15 cellular contexts compared by ENCODE assay signal in genomic region chr18:76522551-76522950, GRCh38. TPM values are rescaled to one million over a fixed set of nuclear protein-coding genes. Genes with fewer than 3 reads are reported as not detected.
A peak's percentile ranks its signal among the peaks of the same experiment; 100 is the strongest.
DNase-seq lines count a peak whose midpoint lies in the region; ATAC-seq and TF ChIP-seq lines count a peak whose summit lies in the region.
"Had no signal": no experiment of that assay in that cellular context is flagged by ENCODE, and none has a peak within 500 bp of the region (broad histone marks: within the 10 kb centered on the region; RNA-seq: fewer than 3 reads in every experiment).

No MANE protein-coding gene starts in this region.

- WGBS in IMR-90 (ENCODE audit: extremely low coverage in 2 of 2, insufficient read length in 1 of 2), 2 experiments = no CpG with 5 or more reads among the region's 1 CpG
- WGBS in right cardiac atrium = 94% methylated on average over 1 of the region's 1 CpG

- dilution Hi-C loops in IMR-90 (cut with HindIII; ENCODE audit: low sequenced_read_pairs, unreplicated experiment) = no loop called here

- H3K79me1 ChIP-seq in IMR-90 (ENCODE audit: low read depth in 1 of 2, low read length in 2 of 2) = no peaks in the 10 kb centered on the region

- no peak for DNase-seq in IMR-90
- no peak for DNase-seq in nephron progenitor cell
- no peak for DNase-seq in stimulated activated naive B cell treated with anti-CD40 and anti-IgM and Interleukin-4, amounts not matched to agents 10 μg/mL and 1 μg/mL and 100 μg/mL, for 72 hours
- no peak for DNase-seq in mesenteric fat pad (ENCODE audit: low spot score)
- DNase-seq in SHP77 treated with DMSO at 0.1 percent for 48 hours (lab: John Stamatoyannopoulos, UW) = no peak
- DNase-seq in right cardiac atrium = no peak
- DNase-seq: EL, HCEC 1CT, NCI-H524 treated with DMSO at 0.1 percent for 48 hours, OCI-M1, RPMI8226 had no signal

- peaks cover 3% of the 10 kb centered on the region for H3K9me1 ChIP-seq in IMR-90 (ENCODE audit: insufficient read depth, low read length)

- H3K4me1 Mint-ChIP-seq in nephron progenitor cell = peaks cover 91% of the 10 kb centered on the region
- peaks cover 14 to 25% of the 10 kb centered on the region in 2 donors for H3K4me1 Mint-ChIP-seq in stimulated activated naive B cell treated with anti-CD40 and anti-IgM and Interleukin-4, amounts not matched to agents 10 μg/mL and 1 μg/mL and 100 μg/mL, for 72 hours

- H3K56ac ChIP-seq in IMR-90 (ENCODE audit: extremely low read depth, insufficient read depth, low read length) = no peak overlapping the region

- no peak overlapping the region for H2BK15ac ChIP-seq in IMR-90 (ENCODE audit: low read depth, low read length)

- no peak overlapping the region for H3K4ac ChIP-seq in IMR-90 (ENCODE audit: low read depth, low read length)

- H3K36me3 ChIP-seq in ES-I3 (ENCODE audit: insufficient read depth, low read length) (no peaks in the 10 kb centered on the region), IMR-90 (ENCODE audit: control insufficient read depth, insufficient read depth, low read length) (no peaks in the 10 kb centered on the region)
- H3K36me3 ChIP-seq: BLaER1 had no signal

- no peaks in the 10 kb centered on the region for H3K9me3 Mint-ChIP-seq in nephron progenitor cell
- H3K9me3 Mint-ChIP-seq in stimulated activated naive B cell treated with anti-CD40 and anti-IgM and Interleukin-4, amounts not matched to agents 10 μg/mL and 1 μg/mL and 100 μg/mL, for 72 hours = no peaks in the 10 kb centered on the region

- POLR2A ChIA-PET in IMR-90 (lab: Charles Lee; ENCODE audit: unreplicated experiment) = no interaction called here

- H4K8ac ChIP-seq in IMR-90 (ENCODE audit: low read depth in 2 of 2, low read length in 2 of 2) = no peak overlapping the region; a peak in 1 of 4 replicates

- no peak for TF ChIP-seq POLR2A in IMR-90 (IDR thresholded peaks at IDR 0.05; ENCODE audit: low read depth, low read length)

- TF ChIP-seq CTCF in IMR-90 (conservative IDR thresholded peaks at IDR 0.05; ENCODE audit: low read depth, low read length) (no peak), nephron progenitor cell (IDR thresholded peaks at IDR 0.05) (no peak)

- peak overlapping the region; percentile 97 for H3K27ac Mint-ChIP-seq in nephron progenitor cell
- peak overlapping the region; percentile 1 for H3K27ac Mint-ChIP-seq in stimulated activated naive B cell treated with anti-CD40 and anti-IgM and Interleukin-4, amounts not matched to agents 10 μg/mL and 1 μg/mL and 100 μg/mL, for 72 hours

- intact Hi-C loops in IMR-90 (cut with micrococcal nuclease) = no loop called here
- intact Hi-C loops in right cardiac atrium (cut with DNase I) = loop anchor here in 1 of 4 donors (2.0 kb wide), 1 partner anchor 26 kb away; no protein-coding TSS in a partner anchor

- peak overlapping the region; percentile 61 for H3K4me3 Mint-ChIP-seq in nephron progenitor cell
- H3K4me3 Mint-ChIP-seq in stimulated activated naive B cell treated with anti-CD40 and anti-IgM and Interleukin-4, amounts not matched to agents 10 μg/mL and 1 μg/mL and 100 μg/mL, for 72 hours = no peak overlapping the region

- no peaks in the 10 kb centered on the region for H3K9me3 ChIP-seq in ES-I3 (ENCODE audit: control insufficient read depth, insufficient read depth, low read length)
- no peaks in the 10 kb centered on the region for H3K9me3 ChIP-seq in IMR-90 (ENCODE audit: control insufficient read depth, insufficient read depth, low read length)
- H3K9me3 ChIP-seq in right cardiac atrium (ENCODE audit: control insufficient read depth, low read length) = no peaks in the 10 kb centered on the region
- H3K9me3 ChIP-seq: BLaER1 had no signal

- H3K4me2 ChIP-seq in IMR-90 (ENCODE audit: low read depth, low read length) = no peak overlapping the region
- H3K4me2 ChIP-seq: BLaER1, KMS-11 had no signal

- no peak overlapping the region for H3K23ac ChIP-seq in IMR-90 (ENCODE audit: low read depth, low read length)

- H4K91ac ChIP-seq in IMR-90 (ENCODE audit: insufficient read depth, low read depth, low read length) = no peak overlapping the region

- in situ Hi-C loops in IMR-90 (cut with MboI; ENCODE audit: low sequenced_read_pairs) = no loop called here

- H3K4me1 ChIP-seq in ES-I3 (ENCODE audit: insufficient read depth, low read length) = peaks cover 15% of the 10 kb centered on the region
- H3K4me1 ChIP-seq in IMR-90 (ENCODE audit: control insufficient read depth, insufficient read depth, low read length) = peaks cover 3% of the 10 kb centered on the region; the same call in 1 of the 2 replicates
- H3K4me1 ChIP-seq in right cardiac atrium (ENCODE audit: control insufficient read depth, insufficient read depth, low read length) = no peaks in the 10 kb centered on the region
- H3K4me1 ChIP-seq: BLaER1 had no signal

- H3K4me3 ChIP-seq in IMR-90 (ENCODE audit: insufficient read depth, low read depth, low read length) (no peak overlapping the region), right cardiac atrium (ENCODE audit: low read length) (no peak overlapping the region)
- H3K4me3 ChIP-seq: BLaER1 had no signal

- H2BK5ac ChIP-seq in IMR-90 (ENCODE audit: low read depth, low read length, poor library complexity, severe bottlenecking) = no peak overlapping the region

- no peak overlapping the region for H2AK5ac ChIP-seq in IMR-90 (ENCODE audit: low read depth, low read length)

- H3K36me3 Mint-ChIP-seq in nephron progenitor cell (ENCODE audit: low read depth) = no peaks in the 10 kb centered on the region
- H3K36me3 Mint-ChIP-seq in stimulated activated naive B cell treated with anti-CD40 and anti-IgM and Interleukin-4, amounts not matched to agents 10 μg/mL and 1 μg/mL and 100 μg/mL, for 72 hours = no peaks in the 10 kb centered on the region

- H2AK9ac ChIP-seq in IMR-90 (replicated peaks; ENCODE audit: low read depth, low read length, poor library complexity) = no peak overlapping the region

- H3K27me3 Mint-ChIP-seq in nephron progenitor cell (ENCODE audit: low read depth, poor library complexity) = peaks cover 3% of the 10 kb centered on the region
- H3K27me3 Mint-ChIP-seq in stimulated activated naive B cell treated with anti-CD40 and anti-IgM and Interleukin-4, amounts not matched to agents 10 μg/mL and 1 μg/mL and 100 μg/mL, for 72 hours = peaks cover 13 to 29% of the 10 kb centered on the region in 2 donors

- H2BK120ac ChIP-seq in IMR-90 (ENCODE audit: low read depth, low read length) = no peak overlapping the region

- CTCF ChIA-PET in IMR-90 (lab: Yijun Ruan, JAX) = no interaction called here

- H3K18ac ChIP-seq in IMR-90 (ENCODE audit: low read depth, low read length) = no peak overlapping the region

- H2BK20ac ChIP-seq in IMR-90 (ENCODE audit: low read depth, low read length) = no peak overlapping the region

- H4K20me1 ChIP-seq in IMR-90 (ENCODE audit: insufficient read depth, low read length) = no peaks in the 10 kb centered on the region
- H4K20me1 ChIP-seq: BLaER1 had no signal

- no peak overlapping the region for H3K27ac ChIP-seq in IMR-90 (ENCODE audit: insufficient read depth, low read length)
- H3K27ac ChIP-seq in right cardiac atrium (ENCODE audit: low read length) = no peak overlapping the region
- H3K27ac ChIP-seq: BLaER1, HL-60, KMS-11 had no signal

- H3K27me3 ChIP-seq in IMR-90 (ENCODE audit: control insufficient read depth, insufficient read depth, low read length) (no peaks in the 10 kb centered on the region), right cardiac atrium (ENCODE audit: control insufficient read depth, insufficient read depth) (no peaks in the 10 kb centered on the region)
- H3K27me3 ChIP-seq: BLaER1 had no signal

- H3K9ac ChIP-seq in ES-I3 (ENCODE audit: low read depth, low read length) = 0 out of 2 replicates have a peak overlapping the region, but pooled peaks have one; percentile 41
- H3K9ac ChIP-seq in IMR-90 (ENCODE audit: low read depth, low read length) = no peak overlapping the region
- H3K9ac ChIP-seq: BLaER1, KMS-11 had no signal

- BruUV-seq in IMR-90 (replicated peaks; lab: Mats Ljungman, UMichigan) = no TSS peak

- no peak for TF ChIP-seq RAD21 in IMR-90 (IDR thresholded peaks at IDR 0.05; ENCODE audit: low read length)

- ATAC-seq in IMR-90 (ENCODE audit: low read depth) (no peak), right cardiac atrium (no peak)
- no peak for ATAC-seq in stimulated activated naive B cell treated with anti-CD40 and anti-IgM and Interleukin-4, amounts not matched to agents 10 μg/mL and 1 μg/mL and 100 μg/mL, for 72 hours (replicated peaks)

- no peak overlapping the region for H3K14ac ChIP-seq in IMR-90 (replicated peaks; ENCODE audit: low read depth, low read length)

- no peak overlapping the region for H4K5ac ChIP-seq in IMR-90 (ENCODE audit: low read depth, low read length)

- H2AFZ ChIP-seq in IMR-90 (replicated peaks; ENCODE audit: low read length, poor library complexity) = peak overlapping the region; percentile 84

TF ChIP-seq in IMR-90, 13 proteins besides CTCF, POLR2A, EP300 and RAD21:
- TF ChIP-seq BHLHE40 (IDR thresholded peaks at IDR 0.05; ENCODE audit: low read depth, low read length) = no peak
TF ChIP-seq in IMR-90: peak in this region for 0.

RNA-seq across cellular contexts. Expression of gene ZNF516, which starts 27.5 kb away (rescaled TPM):
- 7.9 and 9.7 TPM in 2 replicates for total RNA-seq in IMR-90 (2012; rRNA removed)
- 16.6 and 16.9 TPM in 2 replicates for polyA plus RNA-seq in IMR-90 (2012; rRNA removed)
- polyA plus RNA-seq in IMR-90 (2012; cell fraction: cytosol; rRNA removed) = 11.0 and 15.4 TPM in 2 replicates
- 50.6 and 72.6 TPM in 2 replicates for polyA plus RNA-seq in IMR-90 (2012; cell fraction: nucleus; rRNA removed; ENCODE audit: low replicate concordance)
- 20.3 TPM for total RNA-seq in mesenteric fat pad
- 10 to 100 TPM; 11.0 to 16.2 (median 12.3) TPM for total RNA-seq in right cardiac atrium
- 4.8 TPM for polyA plus RNA-seq in right cardiac atrium
